8 cellular contexts compared by ENCODE assay signal in genomic region chr3:171257251-171258179, GRCh38.
A peak's percentile ranks its signal among the peaks of the same experiment; 100 is the strongest.
DNase-seq lines count a peak whose midpoint lies in the region; ATAC-seq and TF ChIP-seq lines count a peak whose summit lies in the region.

No MANE protein-coding gene starts in this region.

- ATAC-seq in GM21528 (IDR thresholded peaks at IDR 0.05; ENCODE audit: low FRiP score, unreplicated experiment) (peak; percentile 56), heart right ventricle (peak in 6 of 8 donors; percentile 12 to 70 (median 28))

- no peaks in the 10 kb centered on the region for H3K27me3 ChIP-seq in GM06990 (replicated peaks; ENCODE audit: control insufficient read depth, insufficient read depth, low read length)
- H3K27me3 ChIP-seq in heart right ventricle, result no peaks in the 10 kb centered on the region

- DNase-seq in GM06990 (ENCODE audit: extremely low read depth, insufficient read length) (peak; percentile 66), HT1080 (ENCODE audit: low read depth) (peak; percentile 24), heart right ventricle (no peak), epidermal melanocyte (ENCODE audit: insufficient read length, low spot score) (no peak), NCI-H2029 treated with DMSO at 0.1 percent for 48 hours (lab: John Stamatoyannopoulos, UW) (no peak), NCI-H82 treated with DMSO at 0.1 percent for 48 hours (lab: John Stamatoyannopoulos, UW; ENCODE audit: unreplicated experiment) (no peak), NCI-H1105 treated with DMSO at 0.1 percent for 48 hours (lab: John Stamatoyannopoulos, UW) (no peak)

- H3K4me3 ChIP-seq in GM06990 (replicated peaks; ENCODE audit: low read depth, low read length) (no peak overlapping the region), heart right ventricle (no peak overlapping the region)

- no peaks in the 10 kb centered on the region for H3K9me3 ChIP-seq in heart right ventricle

- H3K27ac ChIP-seq in heart right ventricle, result peak overlapping the region in 7 of 10 donors; percentile 5 to 76 (median 64)

- WGBS in heart right ventricle, 2 donors, result 61 to 73% methylated on average over 7 of the region's 7 CpGs

- intact Hi-C loops in heart right ventricle (cut with DNase I), result no loop called here

- TF ChIP-seq CTCF in GM06990 (IDR thresholded peaks at IDR 0.05; ENCODE audit: insufficient read depth, low read length, poor library complexity, severe bottlenecking) (no peak), heart right ventricle (IDR thresholded peaks at IDR 0.05) (no peak)

- H3K36me3 ChIP-seq in GM06990 (ENCODE audit: control insufficient read depth, insufficient read depth, low read length) (no peaks in the 10 kb centered on the region), heart right ventricle (no peaks in the 10 kb centered on the region)

- peaks cover 0 to 54% (median 21%) of the 10 kb centered on the region in 9 donors for H3K4me1 ChIP-seq in heart right ventricle

Comparison
In these comparisons a context has a peak if more than half of its experiments do, and no peak if none do; other contexts are left out.
1. DNase-seq: peak in GM06990 (single experiment) and HT1080 (single experiment); none in heart right ventricle (0 of 2), epidermal melanocyte (single experiment), NCI-H2029 treated with DMSO at 0.1 percent for 48 hours (single experiment), NCI-H82 treated with DMSO at 0.1 percent for 48 hours (single experiment) and NCI-H1105 treated with DMSO at 0.1 percent for 48 hours (single experiment).